ENCODE assay signal across 29 cellular contexts in the genomic region with DNA sequence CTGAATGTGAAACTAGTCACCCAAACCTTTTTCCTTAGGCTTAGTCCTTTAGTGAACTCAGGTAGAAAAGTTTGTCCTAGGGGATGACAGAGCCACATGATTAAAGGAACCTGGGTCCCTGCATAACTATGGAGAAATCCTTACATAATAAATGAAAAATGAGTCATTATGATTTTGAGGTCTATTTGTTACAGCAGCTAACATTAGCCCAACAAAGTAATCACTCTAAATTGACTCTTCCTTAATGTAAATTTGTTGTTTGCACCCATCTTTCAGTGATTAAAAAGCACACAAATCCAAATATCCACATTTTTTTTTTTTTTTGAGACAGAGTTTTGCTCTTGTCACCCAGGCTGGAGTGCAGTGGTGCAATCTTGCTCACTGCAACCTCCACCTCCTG.
"Had no signal": no experiment of that assay in that cellular context is flagged by ENCODE, and none has a peak within 500 bp of the region (broad histone marks: within the 10 kb centered on the region; RNA-seq: fewer than 3 reads in every experiment).

No MANE protein-coding gene starts in this region.

- H3K9ac ChIP-seq: parathyroid adenoma had no signal

- H3K27ac ChIP-seq: ovary, parathyroid adenoma, skin epidermis, spleen, suprapubic skin, testis, tibial artery, transverse colon, upper lobe of right lung, uterus had no signal

- H3K4me1 ChIP-seq: spleen, suprapubic skin, testis, tibial artery, transverse colon, upper lobe of right lung, uterus had no signal

- H3K79me2 ChIP-seq: parathyroid adenoma had no signal

- H3K36me3 ChIP-seq: ovary, uterus had no signal

- DNase-seq: naive thymus-derived CD8-positive, alpha-beta T cell; nephron progenitor cell; occipital lobe; ovary; posterior cingulate gyrus; psoas muscle; right cardiac atrium; spleen; stimulated activated CD4-positive, alpha-beta T cell treated with anti-CD3 and anti-CD28 coated beads, Interleukin-12 subunit alpha, Interleukin-12 subunit beta, amount 100 ng/mL, for 4 hours; stimulated activated CD4-positive, alpha-beta T cell treated with anti-CD3 and anti-CD28 coated beads, Interleukin-1b, Interleukin-23, amount 100 ng/mL, for 48 hours; stimulated activated CD4-positive, alpha-beta T cell treated with anti-CD3 and anti-CD28 coated beads, Interleukin-4, amount 100 ng/mL, for 1 hour; stimulated activated CD4-positive, alpha-beta T cell treated with anti-CD3 and anti-CD28 coated beads, Interleukin-4, amount 100 ng/mL, for 4 hours; stimulated activated CD8-positive, alpha-beta memory T cell treated with anti-CD3 and anti-CD28 coated beads, Interleukin-4, amount 100 ng/mL, for 48 hours; stimulated activated naive CD4-positive, alpha-beta T cell; stimulated activated naive CD8-positive, alpha-beta T cell treated with anti-CD3 and anti-CD28 coated beads, Interleukin-15, amount 100 ng/mL, for 72 hours; stimulated activated naive CD8-positive, alpha-beta T cell treated with anti-CD3 and anti-CD28 coated beads, Interleukin-15, Interleukin-2, amounts not matched to agents 100 U/mL and 50 U/mL, for 24 hours; substantia nigra; testis; tibial artery; transverse colon; upper lobe of right lung; uterus had no signal

- H3K27me3 ChIP-seq: ovary, spleen, suprapubic skin, testis, tibial artery, transverse colon, upper lobe of right lung, uterus had no signal

- H3K4me2 ChIP-seq: smooth muscle cell had no signal

- H2AFZ ChIP-seq: parathyroid adenoma had no signal

- ATAC-seq: naive thymus-derived CD8-positive, alpha-beta T cell; natural killer cell treated with Interleukin-12 subunit alpha and Interleukin-12 subunit beta and Interleukin-15 and Interleukin-18, amount 100 ng/mL, for 72 hours; psoas muscle; right cardiac atrium; sciatic nerve; stimulated activated memory B cell treated with anti-CD40 and anti-IgM and Interleukin-4, amounts not matched to agents 10 μg/mL and 1 μg/mL and 100 μg/mL, for 72 hours; stimulated activated naive CD8-positive, alpha-beta T cell treated with anti-CD3 and anti-CD28 coated beads, Interleukin-15, amount 100 ng/mL, for 72 hours; stimulated activated naive CD8-positive, alpha-beta T cell treated with anti-CD3 and anti-CD28 coated beads, Interleukin-15, Interleukin-2, amounts not matched to agents 100 U/mL and 50 U/mL, for 24 hours; upper lobe of right lung had no signal

- H3K4me3 ChIP-seq: ovary, psoas muscle, skin epidermis, smooth muscle cell, spleen, suprapubic skin, testis, tibial artery, transverse colon, upper lobe of right lung, uterus had no signal

- H3K9me3 ChIP-seq: ovary, psoas muscle, spleen, suprapubic skin, testis, tibial artery, transverse colon, upper lobe of right lung, uterus had no signal
